ENCODE assay signal across 28 cellular contexts in genomic region chr13:60571571-60571970, GRCh38.
DNase-seq lines count a peak whose midpoint lies in the region; ATAC-seq, FAIRE-seq and TF ChIP-seq lines count a peak whose summit lies in the region.
"Had no signal": no experiment of that assay in that cellular context is flagged by ENCODE, and none has a peak within 500 bp of the region (broad histone marks: within the 10 kb centered on the region; RNA-seq: fewer than 3 reads in every experiment).

No MANE protein-coding gene starts in this region.

- TF ChIP-seq RAD21 in H1 (IDR thresholded peaks at IDR 0.05 in 1 of 2, conservative IDR thresholded peaks at IDR 0.05 in 1 of 2; ENCODE audit: low read depth in 2 of 2, low read length in 2 of 2), result no peak

- TF ChIP-seq CTCF in NB4 (IDR thresholded peaks at IDR 0.05; ENCODE audit: low read depth, low read length), result no peak
- no peak for TF ChIP-seq CTCF in H1 (IDR thresholded peaks at IDR 0.05; ENCODE audit: control extremely low read depth in 1 of 3, insufficient read depth in 1 of 3, low read depth in 1 of 3, low read length in 3 of 3)
- no peak for TF ChIP-seq CTCF in neural progenitor cell (IDR thresholded peaks at IDR 0.05)
- TF ChIP-seq CTCF in WERI-Rb-1 (IDR thresholded peaks at IDR 0.05; ENCODE audit: low read depth, low read length), result no peak

- no peak overlapping the region for H3K56ac ChIP-seq in H1 (replicated peaks; ENCODE audit: insufficient read length, low read depth, low read length)

- H3K4ac ChIP-seq in H1 (replicated peaks; ENCODE audit: insufficient read length, low read depth, low read length), result peak overlapping the region; percentile 36

- peak overlapping the region; percentile 15 for H4K91ac ChIP-seq in H1 (replicated peaks; ENCODE audit: insufficient read length, low read length)

- no peaks in the 10 kb centered on the region for H3K23me2 ChIP-seq in H1 (ENCODE audit: low read depth, low read length)

- H4K8ac ChIP-seq in H1 (ENCODE audit: extremely low read depth, insufficient read depth, low read length), result no peak overlapping the region

- no peak overlapping the region for H3K4me3 Mint-ChIP-seq in activated T-cell treated with anti-CD3 and anti-CD28 coated beads, Interleukin-2, amount 50 U/mL, for 72 hours
- H3K4me3 Mint-ChIP-seq in neural progenitor cell, result no peak overlapping the region
- H3K4me3 Mint-ChIP-seq: activated naive CD8-positive, alpha-beta T cell treated with anti-CD3 and anti-CD28 coated beads, Interleukin-2, amount 10 ng/mL, durations not matched to agents 7 days and 5 days; B cell; central memory CD8-positive, alpha-beta T cell; memory B cell; naive B cell; stimulated activated memory B cell treated with anti-CD40 and anti-IgM and Interleukin-4, amounts not matched to agents 10 μg/mL and 1 μg/mL and 100 μg/mL, for 72 hours had no signal

- H3K4me1 Mint-ChIP-seq in activated T-cell treated with anti-CD3 and anti-CD28 coated beads, Interleukin-2, amount 50 U/mL, for 72 hours (ENCODE audit: low read depth), result no peaks in the 10 kb centered on the region
- peaks cover 34% of the 10 kb centered on the region for H3K4me1 Mint-ChIP-seq in neural progenitor cell
- H3K4me1 Mint-ChIP-seq: activated naive CD8-positive, alpha-beta T cell treated with anti-CD3 and anti-CD28 coated beads, Interleukin-2, amount 10 ng/mL, durations not matched to agents 7 days and 5 days; B cell; central memory CD8-positive, alpha-beta T cell; memory B cell; naive B cell; stimulated activated memory B cell treated with anti-CD40 and anti-IgM and Interleukin-4, amounts not matched to agents 10 μg/mL and 1 μg/mL and 100 μg/mL, for 72 hours had no signal

- DNase-seq in activated T-cell treated with anti-CD3 and anti-CD28 coated beads, Interleukin-2, amount 50 U/mL, for 72 hours, result no peak
- no peak for DNase-seq in activated T-cell treated with anti-CD3 and anti-CD28 coated beads, Interleukin-2, amount 50 U/mL, for 48 hours
- DNase-seq in NB4 (ENCODE audit: low read depth), result peak; percentile 66
- DNase-seq in H1 (ENCODE audit: low read depth in 1 of 2, low spot score in 2 of 2), result no peak
- no peak for DNase-seq in neural progenitor cell (ENCODE audit: low spot score)
- DNase-seq in NCI-H748 treated with DMSO at 0.1 percent for 48 hours (lab: John Stamatoyannopoulos, UW), result no peak
- no peak for DNase-seq in WERI-Rb-1
- DNase-seq in cerebellum (ENCODE audit: low spot score), result no peak
- DNase-seq: activated CD4-positive, alpha-beta T cell treated with anti-CD3 and anti-CD28 coated beads for 48 hours; activated naive CD8-positive, alpha-beta T cell treated with anti-CD3 and anti-CD28 coated beads, Interleukin-2, amount 10 ng/mL, durations not matched to agents 7 days and 5 days; GM23248; head of caudate nucleus; naive B cell; NCI-H1105; NCI-H2029 treated with DMSO at 0.1 percent for 48 hours; ovary; SHP77; spleen; stimulated activated CD4-positive, alpha-beta T cell treated with anti-CD3 and anti-CD28 coated beads, Interleukin-2, amount 100 ng/mL, for 48 hours had no signal

- H3K14ac ChIP-seq in H1 (ENCODE audit: insufficient read length), result no peak overlapping the region

- H2AFZ ChIP-seq in H1 (ENCODE audit: low read length) (no peak overlapping the region), neural progenitor cell (replicated peaks) (no peak overlapping the region)
- H2AFZ ChIP-seq: GM23248, PC-9 had no signal

- POLR2A ChIA-PET in H1 (lab: Charles Lee; ENCODE audit: partially characterized antibody), result interaction anchor here (2.0 kb wide), 1 partner anchor 12 kb away, joined by 16 read pairs; no protein-coding TSS in a partner anchor

- CTCF ChIA-PET in H1 (lab: Charles Lee; ENCODE audit: partially characterized antibody), result interaction anchor here (0.6 to 2.2 kb wide), 6 partner anchors 11 to 401 kb away, joined by 3 to 9 read pairs (median 4); no protein-coding TSS in a partner anchor

- no peaks in the 10 kb centered on the region for H3K27me3 ChIP-seq in H1 (replicated peaks in 1 of 4; ENCODE audit: control insufficient read depth in 3 of 4, extremely low read depth in 1 of 4, insufficient read depth in 3 of 4, low read length in 3 of 4)
- H3K27me3 ChIP-seq in neural progenitor cell, result no peaks in the 10 kb centered on the region
- no peaks in the 10 kb centered on the region for H3K27me3 ChIP-seq in WERI-Rb-1 (ENCODE audit: insufficient read depth, low read depth, severe bottlenecking)
- H3K27me3 ChIP-seq: ovary, spleen, suprapubic skin had no signal

- no peak for ATAC-seq in activated T-cell treated with anti-CD3 and anti-CD28 coated beads, Interleukin-2, amount 50 U/mL, for 72 hours (replicated peaks in 1 of 2)
- ATAC-seq: stimulated activated memory B cell treated with anti-CD40 and anti-IgM and Interleukin-4, amounts not matched to agents 10 μg/mL and 1 μg/mL and 100 μg/mL, for 72 hours had no signal

- H2BK120ac ChIP-seq in H1 (replicated peaks; ENCODE audit: low read depth, low read length), result peak overlapping the region; percentile 80

- no peak overlapping the region for H3K4me2 ChIP-seq in H1 (ENCODE audit: insufficient read depth in 1 of 2, low read depth in 2 of 2, low read length in 2 of 2)
- H3K4me2 ChIP-seq in neural progenitor cell, result no peak overlapping the region
- H3K4me2 ChIP-seq: PC-9 had no signal

- H3K4me1 ChIP-seq in H1 (replicated peaks in 1 of 4; ENCODE audit: control insufficient read depth in 3 of 4, insufficient read depth in 4 of 4, low read length in 3 of 4), result peaks cover 7 to 19% (median 13%) of the 10 kb centered on the region in 4 experiments
- peaks cover 13% of the 10 kb centered on the region for H3K4me1 ChIP-seq in neural progenitor cell
- H3K4me1 ChIP-seq: spleen, suprapubic skin had no signal

- TF ChIP-seq EP300 in H1 (IDR thresholded peaks at IDR 0.05; ENCODE audit: borderline replicate concordance in 1 of 2, low read depth in 2 of 2, low read length in 2 of 2), result no peak

- TF ChIP-seq POLR2A in NB4 (IDR thresholded peaks at IDR 0.05; ENCODE audit: extremely low read depth, insufficient read length) (no peak), H1 (IDR thresholded peaks at IDR 0.05; ENCODE audit: control extremely low read depth in 1 of 2, low read depth in 2 of 2, low read length in 2 of 2) (no peak)

- H3F3A ChIP-seq in neural progenitor cell (ENCODE audit: low read depth), result peaks cover 13% of the 10 kb centered on the region

- H3K36me3 Mint-ChIP-seq in activated T-cell treated with anti-CD3 and anti-CD28 coated beads, Interleukin-2, amount 50 U/mL, for 72 hours (ENCODE audit: insufficient read depth in 2 of 2), result peaks cover 4 to 13% of the 10 kb centered on the region in 2 donors
- peaks cover 51% of the 10 kb centered on the region for H3K36me3 Mint-ChIP-seq in neural progenitor cell

- 0 out of 2 replicates have a peak overlapping the region, but pooled peaks have one; percentile 6 for H2BK15ac ChIP-seq in H1 (ENCODE audit: low read length)

- H3K4me3 ChIP-seq in NB4 (ENCODE audit: low read depth, low read length) (no peak overlapping the region), H1 (ENCODE audit: extremely low read depth in 1 of 4, insufficient read depth in 2 of 4, low read depth in 3 of 4, low read length in 4 of 4) (no peak overlapping the region), neural progenitor cell (no peak overlapping the region), WERI-Rb-1 (ENCODE audit: low read depth, low read length) (no peak overlapping the region)
- H3K4me3 ChIP-seq: A549, GM23248, ovary, PC-9, spleen, suprapubic skin had no signal

- H3K27ac ChIP-seq in H1 (ENCODE audit: low read depth, low read length), result no peak overlapping the region
- H3K27ac ChIP-seq in neural progenitor cell, result no peak overlapping the region
- no peak overlapping the region for H3K27ac ChIP-seq in WERI-Rb-1
- H3K27ac ChIP-seq: GM23248, ovary, PC-9, spleen, suprapubic skin had no signal

- H3K79me2 ChIP-seq in H1 (ENCODE audit: control insufficient read depth in 1 of 2, insufficient read depth in 2 of 2, low read length in 2 of 2), result no peaks in the 10 kb centered on the region
- H3K79me2 ChIP-seq in neural progenitor cell (ENCODE audit: low read depth), result no peaks in the 10 kb centered on the region

- no peaks in the 10 kb centered on the region for H4K20me1 ChIP-seq in H1 (replicated peaks in 1 of 2; ENCODE audit: control insufficient read depth in 1 of 2, insufficient read depth in 2 of 2, low read length in 2 of 2)
- H4K20me1 ChIP-seq in neural progenitor cell (ENCODE audit: low read depth), result no peaks in the 10 kb centered on the region

- H3K79me1 ChIP-seq in H1 (ENCODE audit: low read depth, low read length), result no peaks in the 10 kb centered on the region

- 0 out of 2 replicates have a peak overlapping the region, but pooled peaks have one; percentile 7 for H3K18ac ChIP-seq in H1 (ENCODE audit: extremely low read depth, low read length)

- H3K9ac ChIP-seq in H1 (replicated peaks in 1 of 4; ENCODE audit: extremely low read depth in 1 of 4, low read depth in 3 of 4, low read length in 3 of 4) (no peak overlapping the region), neural progenitor cell (no peak overlapping the region)
- H3K9ac ChIP-seq: GM23248 had no signal

- H3K36me3 ChIP-seq in H1 (ENCODE audit: control insufficient read depth in 2 of 4, insufficient read depth in 4 of 4, low read length in 3 of 4) (peaks cover 0 to 3% (median 0%) of the 10 kb centered on the region in 4 experiments; a peak in 1 of 8 replicates), neural progenitor cell (no peaks in the 10 kb centered on the region), WERI-Rb-1 (no peaks in the 10 kb centered on the region)
- H3K36me3 ChIP-seq: ovary had no signal

- FAIRE-seq in H1 (lab: Jason Lieb, UNC), result no peak
- FAIRE-seq: A549, GM18507, TTC549 had no signal

- peaks cover 0 to 2% of the 10 kb centered on the region in 2 donors for H3K9me3 Mint-ChIP-seq in activated T-cell treated with anti-CD3 and anti-CD28 coated beads, Interleukin-2, amount 50 U/mL, for 72 hours
- peaks cover 36% of the 10 kb centered on the region for H3K9me3 Mint-ChIP-seq in neural progenitor cell
- H3K9me3 Mint-ChIP-seq: activated naive CD8-positive, alpha-beta T cell treated with anti-CD3 and anti-CD28 coated beads, Interleukin-2, amount 10 ng/mL, durations not matched to agents 7 days and 5 days; central memory CD8-positive, alpha-beta T cell; memory B cell; stimulated activated memory B cell treated with anti-CD40 and anti-IgM and Interleukin-4, amounts not matched to agents 10 μg/mL and 1 μg/mL and 100 μg/mL, for 72 hours had no signal

- H2BK5ac ChIP-seq in H1 (ENCODE audit: low read depth, low read length), result 0 out of 2 replicates have a peak overlapping the region, but pooled peaks have one; percentile 37

- no peak overlapping the region for H3K23ac ChIP-seq in H1 (ENCODE audit: insufficient read length)

- peak overlapping the region; percentile 83; the same call in 1 of the 2 replicates for H2BK20ac ChIP-seq in H1 (ENCODE audit: low read length)

- H2BK12ac ChIP-seq in H1 (ENCODE audit: low read depth, low read length), result peak overlapping the region; percentile 89

- peak overlapping the region; percentile 8 for H3K27ac Mint-ChIP-seq in activated T-cell treated with anti-CD3 and anti-CD28 coated beads, Interleukin-2, amount 50 U/mL, for 72 hours
- peak overlapping the region; percentile 77 for H3K27ac Mint-ChIP-seq in neural progenitor cell
- H3K27ac Mint-ChIP-seq: activated naive CD8-positive, alpha-beta T cell treated with anti-CD3 and anti-CD28 coated beads, Interleukin-2, amount 10 ng/mL, durations not matched to agents 7 days and 5 days; B cell; memory B cell; stimulated activated memory B cell treated with anti-CD40 and anti-IgM and Interleukin-4, amounts not matched to agents 10 μg/mL and 1 μg/mL and 100 μg/mL, for 72 hours had no signal

- H3K9me3 ChIP-seq in H1 (ENCODE audit: insufficient read depth in 2 of 2, low read depth in 1 of 2, low read length in 1 of 2) (no peaks in the 10 kb centered on the region), neural progenitor cell (ENCODE audit: low read depth) (no peaks in the 10 kb centered on the region), WERI-Rb-1 (ENCODE audit: severe bottlenecking) (no peaks in the 10 kb centered on the region)
- H3K9me3 ChIP-seq: A549, suprapubic skin had no signal

- no peak overlapping the region for H4K5ac ChIP-seq in H1 (ENCODE audit: insufficient read length, low read depth, low read length)

- H2AK5ac ChIP-seq in H1 (ENCODE audit: low read depth, low read length), result peak overlapping the region; percentile 59; the same call in 1 of the 2 replicates

- H3K27me3 Mint-ChIP-seq in activated T-cell treated with anti-CD3 and anti-CD28 coated beads, Interleukin-2, amount 50 U/mL, for 72 hours (ENCODE audit: low read depth), result no peaks in the 10 kb centered on the region
- peaks cover 2% of the 10 kb centered on the region for H3K27me3 Mint-ChIP-seq in neural progenitor cell (ENCODE audit: insufficient read depth, low read depth)
- H3K27me3 Mint-ChIP-seq: activated naive CD8-positive, alpha-beta T cell treated with anti-CD3 and anti-CD28 coated beads, Interleukin-2, amount 10 ng/mL, durations not matched to agents 7 days and 5 days; B cell; central memory CD8-positive, alpha-beta T cell; memory B cell; naive B cell; stimulated activated memory B cell treated with anti-CD40 and anti-IgM and Interleukin-4, amounts not matched to agents 10 μg/mL and 1 μg/mL and 100 μg/mL, for 72 hours had no signal
